1 cellular context compared by ENCODE assay signal in the genomic region with DNA sequence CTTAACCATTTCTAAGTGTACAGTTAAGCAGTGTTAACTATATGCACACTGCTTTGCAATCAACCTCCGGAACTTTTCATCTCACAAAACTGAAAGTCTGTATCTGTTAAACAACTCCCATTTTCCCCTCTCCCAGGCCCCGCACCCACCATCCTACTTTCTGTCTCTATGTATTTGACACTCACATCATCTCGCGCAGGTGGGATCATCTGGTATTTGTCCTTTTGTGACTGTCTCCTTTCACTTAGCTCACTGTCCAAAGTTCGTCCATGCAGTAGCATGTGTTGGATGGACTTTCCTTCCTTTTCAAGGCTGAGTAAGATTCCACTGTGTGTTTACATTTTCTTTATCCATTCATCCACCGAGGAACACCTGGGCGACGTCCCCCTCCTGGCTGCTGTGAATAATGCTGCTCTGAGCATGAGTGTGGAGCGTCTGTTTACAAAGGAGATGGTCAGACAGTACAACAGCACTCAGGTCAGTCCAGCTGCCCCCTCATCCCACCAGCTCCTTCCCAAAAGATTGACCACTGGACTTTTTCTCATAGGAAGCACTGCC.
TF ChIP-seq lines count a peak whose summit lies in the region.

No MANE protein-coding gene starts in this region.

TF ChIP-seq in HepG2, 621 proteins besides CTCF, POLR2A, EP300 and RAD21 (continued from another document and continues in another):
- TF ChIP-seq, protein P1, sequence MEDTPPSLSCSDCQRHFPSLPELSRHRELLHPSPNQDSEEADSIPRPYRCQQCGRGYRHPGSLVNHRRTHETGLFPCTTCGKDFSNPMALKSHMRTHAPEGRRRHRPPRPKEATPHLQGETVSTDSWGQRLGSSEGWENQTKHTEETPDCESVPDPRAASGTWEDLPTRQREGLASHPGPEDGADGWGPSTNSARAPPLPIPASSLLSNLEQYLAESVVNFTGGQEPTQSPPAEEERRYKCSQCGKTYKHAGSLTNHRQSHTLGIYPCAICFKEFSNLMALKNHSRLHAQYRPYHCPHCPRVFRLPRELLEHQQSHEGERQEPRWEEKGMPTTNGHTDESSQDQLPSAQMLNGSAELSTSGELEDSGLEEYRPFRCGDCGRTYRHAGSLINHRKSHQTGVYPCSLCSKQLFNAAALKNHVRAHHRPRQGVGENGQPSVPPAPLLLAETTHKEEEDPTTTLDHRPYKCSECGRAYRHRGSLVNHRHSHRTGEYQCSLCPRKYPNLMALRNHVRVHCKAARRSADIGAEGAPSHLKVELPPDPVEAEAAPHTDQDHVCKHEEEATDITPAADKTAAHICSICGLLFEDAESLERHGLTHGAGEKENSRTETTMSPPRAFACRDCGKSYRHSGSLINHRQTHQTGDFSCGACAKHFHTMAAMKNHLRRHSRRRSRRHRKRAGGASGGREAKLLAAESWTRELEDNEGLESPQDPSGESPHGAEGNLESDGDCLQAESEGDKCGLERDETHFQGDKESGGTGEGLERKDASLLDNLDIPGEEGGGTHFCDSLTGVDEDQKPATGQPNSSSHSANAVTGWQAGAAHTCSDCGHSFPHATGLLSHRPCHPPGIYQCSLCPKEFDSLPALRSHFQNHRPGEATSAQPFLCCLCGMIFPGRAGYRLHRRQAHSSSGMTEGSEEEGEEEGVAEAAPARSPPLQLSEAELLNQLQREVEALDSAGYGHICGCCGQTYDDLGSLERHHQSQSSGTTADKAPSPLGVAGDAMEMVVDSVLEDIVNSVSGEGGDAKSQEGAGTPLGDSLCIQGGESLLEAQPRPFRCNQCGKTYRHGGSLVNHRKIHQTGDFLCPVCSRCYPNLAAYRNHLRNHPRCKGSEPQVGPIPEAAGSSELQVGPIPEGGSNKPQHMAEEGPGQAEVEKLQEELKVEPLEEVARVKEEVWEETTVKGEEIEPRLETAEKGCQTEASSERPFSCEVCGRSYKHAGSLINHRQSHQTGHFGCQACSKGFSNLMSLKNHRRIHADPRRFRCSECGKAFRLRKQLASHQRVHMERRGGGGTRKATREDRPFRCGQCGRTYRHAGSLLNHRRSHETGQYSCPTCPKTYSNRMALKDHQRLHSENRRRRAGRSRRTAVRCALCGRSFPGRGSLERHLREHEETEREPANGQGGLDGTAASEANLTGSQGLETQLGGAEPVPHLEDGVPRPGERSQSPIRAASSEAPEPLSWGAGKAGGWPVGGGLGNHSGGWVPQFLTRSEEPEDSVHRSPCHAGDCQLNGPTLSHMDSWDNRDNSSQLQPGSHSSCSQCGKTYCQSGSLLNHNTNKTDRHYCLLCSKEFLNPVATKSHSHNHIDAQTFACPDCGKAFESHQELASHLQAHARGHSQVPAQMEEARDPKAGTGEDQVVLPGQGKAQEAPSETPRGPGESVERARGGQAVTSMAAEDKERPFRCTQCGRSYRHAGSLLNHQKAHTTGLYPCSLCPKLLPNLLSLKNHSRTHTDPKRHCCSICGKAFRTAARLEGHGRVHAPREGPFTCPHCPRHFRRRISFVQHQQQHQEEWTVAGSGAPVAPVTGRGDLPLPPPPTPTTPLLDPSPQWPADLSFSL (CRISPR knock-in tag; IDR thresholded peaks at IDR 0.05): no peak
- TF ChIP-seq ELF3 (CRISPR knock-in tag; IDR thresholded peaks at IDR 0.05) (peak; percentile 65; the same call in 1 of the 2 replicates), HNRNPUL1 (IDR thresholded peaks at IDR 0.05; ENCODE audit: low read depth, low read length) (no peak), ZNF329 (CRISPR knock-in tag; IDR thresholded peaks at IDR 0.05; ENCODE audit: low read depth) (no peak), ZFP1 (CRISPR knock-in tag; IDR thresholded peaks at IDR 0.05) (peak; percentile 81; the same call in 1 of the 2 replicates), SETDB1 (CRISPR knock-in tag; IDR thresholded peaks at IDR 0.05; ENCODE audit: borderline replicate concordance) (0 out of 2 replicates have a peak, but pooled peaks have one; percentile 35), KLF13 (CRISPR knock-in tag; IDR thresholded peaks at IDR 0.05) (no peak), ZNF3 (CRISPR knock-in tag; IDR thresholded peaks at IDR 0.05) (peak; percentile 81; the same call in 1 of the 2 replicates), CHCHD3 (CRISPR knock-in tag; IDR thresholded peaks at IDR 0.05) (no peak), MZF1 (CRISPR knock-in tag; IDR thresholded peaks at IDR 0.05; ENCODE audit: borderline replicate concordance) (no peak), ZNF225 (CRISPR knock-in tag; IDR thresholded peaks at IDR 0.05) (no peak), ZNF781 (CRISPR knock-in tag; IDR thresholded peaks at IDR 0.05; ENCODE audit: borderline replicate concordance, not compliant biosample characterization) (no peak), MED8 (CRISPR knock-in tag; IDR thresholded peaks at IDR 0.05; ENCODE audit: insufficient replicate concordance) (peak; percentile 8), ZFY (CRISPR knock-in tag; IDR thresholded peaks at IDR 0.05) (peak; percentile 40; the same call in 1 of the 2 replicates), ZNF839 (CRISPR knock-in tag; IDR thresholded peaks at IDR 0.05; ENCODE audit: borderline replicate concordance) (no peak), ZNF777 (CRISPR knock-in tag; IDR thresholded peaks at IDR 0.05) (peak; percentile 44; the same call in 1 of the 2 replicates), SMYD3 (CRISPR knock-in tag; IDR thresholded peaks at IDR 0.05) (0 out of 2 replicates have a peak, but pooled peaks have one; percentile 48), ZNF510 (CRISPR knock-in tag; IDR thresholded peaks at IDR 0.05; ENCODE audit: low read depth) (no peak), SAP130 (CRISPR knock-in tag; IDR thresholded peaks at IDR 0.05; ENCODE audit: low read depth) (peak; percentile 77), MIXL1 (CRISPR knock-in tag; IDR thresholded peaks at IDR 0.05) (peak; percentile 81; the same call in 1 of the 2 replicates), ZNF432 (CRISPR knock-in tag; IDR thresholded peaks at IDR 0.05; ENCODE audit: borderline replicate concordance) (no peak)
- TF ChIP-seq, protein P2, sequence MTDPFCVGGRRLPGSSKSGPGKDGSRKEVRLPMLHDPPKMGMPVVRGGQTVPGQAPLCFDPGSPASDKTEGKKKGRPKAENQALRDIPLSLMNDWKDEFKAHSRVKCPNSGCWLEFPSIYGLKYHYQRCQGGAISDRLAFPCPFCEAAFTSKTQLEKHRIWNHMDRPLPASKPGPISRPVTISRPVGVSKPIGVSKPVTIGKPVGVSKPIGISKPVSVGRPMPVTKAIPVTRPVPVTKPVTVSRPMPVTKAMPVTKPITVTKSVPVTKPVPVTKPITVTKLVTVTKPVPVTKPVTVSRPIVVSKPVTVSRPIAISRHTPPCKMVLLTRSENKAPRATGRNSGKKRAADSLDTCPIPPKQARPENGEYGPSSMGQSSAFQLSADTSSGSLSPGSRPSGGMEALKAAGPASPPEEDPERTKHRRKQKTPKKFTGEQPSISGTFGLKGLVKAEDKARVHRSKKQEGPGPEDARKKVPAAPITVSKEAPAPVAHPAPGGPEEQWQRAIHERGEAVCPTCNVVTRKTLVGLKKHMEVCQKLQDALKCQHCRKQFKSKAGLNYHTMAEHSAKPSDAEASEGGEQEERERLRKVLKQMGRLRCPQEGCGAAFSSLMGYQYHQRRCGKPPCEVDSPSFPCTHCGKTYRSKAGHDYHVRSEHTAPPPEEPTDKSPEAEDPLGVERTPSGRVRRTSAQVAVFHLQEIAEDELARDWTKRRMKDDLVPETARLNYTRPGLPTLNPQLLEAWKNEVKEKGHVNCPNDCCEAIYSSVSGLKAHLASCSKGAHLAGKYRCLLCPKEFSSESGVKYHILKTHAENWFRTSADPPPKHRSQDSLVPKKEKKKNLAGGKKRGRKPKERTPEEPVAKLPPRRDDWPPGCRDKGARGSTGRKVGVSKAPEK (CRISPR knock-in tag; IDR thresholded peaks at IDR 0.05; ENCODE audit: borderline replicate concordance): no peak; the same call in 1 of the 2 replicates
- TF ChIP-seq, protein P3, sequence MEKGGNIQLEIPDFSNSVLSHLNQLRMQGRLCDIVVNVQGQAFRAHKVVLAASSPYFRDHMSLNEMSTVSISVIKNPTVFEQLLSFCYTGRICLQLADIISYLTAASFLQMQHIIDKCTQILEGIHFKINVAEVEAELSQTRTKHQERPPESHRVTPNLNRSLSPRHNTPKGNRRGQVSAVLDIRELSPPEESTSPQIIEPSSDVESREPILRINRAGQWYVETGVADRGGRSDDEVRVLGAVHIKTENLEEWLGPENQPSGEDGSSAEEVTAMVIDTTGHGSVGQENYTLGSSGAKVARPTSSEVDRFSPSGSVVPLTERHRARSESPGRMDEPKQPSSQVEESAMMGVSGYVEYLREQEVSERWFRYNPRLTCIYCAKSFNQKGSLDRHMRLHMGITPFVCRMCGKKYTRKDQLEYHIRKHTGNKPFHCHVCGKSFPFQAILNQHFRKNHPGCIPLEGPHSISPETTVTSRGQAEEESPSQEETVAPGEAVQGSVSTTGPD (CRISPR knock-in tag; IDR thresholded peaks at IDR 0.05): no peak
- TF ChIP-seq, protein P4, sequence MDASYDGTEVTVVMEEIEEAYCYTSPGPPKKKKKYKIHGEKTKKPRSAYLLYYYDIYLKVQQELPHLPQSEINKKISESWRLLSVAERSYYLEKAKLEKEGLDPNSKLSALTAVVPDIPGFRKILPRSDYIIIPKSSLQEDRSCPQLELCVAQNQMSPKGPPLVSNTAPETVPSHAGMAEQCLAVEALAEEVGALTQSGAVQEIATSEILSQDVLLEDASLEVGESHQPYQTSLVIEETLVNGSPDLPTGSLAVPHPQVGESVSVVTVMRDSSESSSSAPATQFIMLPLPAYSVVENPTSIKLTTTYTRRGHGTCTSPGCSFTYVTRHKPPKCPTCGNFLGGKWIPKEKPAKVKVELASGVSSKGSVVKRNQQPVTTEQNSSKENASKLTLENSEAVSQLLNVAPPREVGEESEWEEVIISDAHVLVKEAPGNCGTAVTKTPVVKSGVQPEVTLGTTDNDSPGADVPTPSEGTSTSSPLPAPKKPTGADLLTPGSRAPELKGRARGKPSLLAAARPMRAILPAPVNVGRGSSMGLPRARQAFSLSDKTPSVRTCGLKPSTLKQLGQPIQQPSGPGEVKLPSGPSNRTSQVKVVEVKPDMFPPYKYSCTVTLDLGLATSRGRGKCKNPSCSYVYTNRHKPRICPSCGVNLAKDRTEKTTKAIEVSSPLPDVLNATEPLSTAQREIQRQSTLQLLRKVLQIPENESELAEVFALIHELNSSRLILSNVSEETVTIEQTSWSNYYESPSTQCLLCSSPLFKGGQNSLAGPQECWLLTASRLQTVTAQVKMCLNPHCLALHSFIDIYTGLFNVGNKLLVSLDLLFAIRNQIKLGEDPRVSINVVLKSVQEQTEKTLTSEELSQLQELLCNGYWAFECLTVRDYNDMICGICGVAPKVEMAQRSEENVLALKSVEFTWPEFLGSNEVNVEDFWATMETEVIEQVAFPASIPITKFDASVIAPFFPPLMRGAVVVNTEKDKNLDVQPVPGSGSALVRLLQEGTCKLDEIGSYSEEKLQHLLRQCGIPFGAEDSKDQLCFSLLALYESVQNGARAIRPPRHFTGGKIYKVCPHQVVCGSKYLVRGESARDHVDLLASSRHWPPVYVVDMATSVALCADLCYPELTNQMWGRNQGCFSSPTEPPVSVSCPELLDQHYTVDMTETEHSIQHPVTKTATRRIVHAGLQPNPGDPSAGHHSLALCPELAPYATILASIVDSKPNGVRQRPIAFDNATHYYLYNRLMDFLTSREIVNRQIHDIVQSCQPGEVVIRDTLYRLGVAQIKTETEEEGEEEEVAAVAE (CRISPR knock-in tag; IDR thresholded peaks at IDR 0.05; ENCODE audit: borderline replicate concordance): peak; percentile 70; the same call in 1 of the 2 replicates
- TF ChIP-seq, protein P5, sequence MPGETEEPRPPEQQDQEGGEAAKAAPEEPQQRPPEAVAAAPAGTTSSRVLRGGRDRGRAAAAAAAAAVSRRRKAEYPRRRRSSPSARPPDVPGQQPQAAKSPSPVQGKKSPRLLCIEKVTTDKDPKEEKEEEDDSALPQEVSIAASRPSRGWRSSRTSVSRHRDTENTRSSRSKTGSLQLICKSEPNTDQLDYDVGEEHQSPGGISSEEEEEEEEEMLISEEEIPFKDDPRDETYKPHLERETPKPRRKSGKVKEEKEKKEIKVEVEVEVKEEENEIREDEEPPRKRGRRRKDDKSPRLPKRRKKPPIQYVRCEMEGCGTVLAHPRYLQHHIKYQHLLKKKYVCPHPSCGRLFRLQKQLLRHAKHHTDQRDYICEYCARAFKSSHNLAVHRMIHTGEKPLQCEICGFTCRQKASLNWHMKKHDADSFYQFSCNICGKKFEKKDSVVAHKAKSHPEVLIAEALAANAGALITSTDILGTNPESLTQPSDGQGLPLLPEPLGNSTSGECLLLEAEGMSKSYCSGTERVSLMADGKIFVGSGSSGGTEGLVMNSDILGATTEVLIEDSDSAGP (CRISPR knock-in tag; IDR thresholded peaks at IDR 0.05; ENCODE audit: borderline replicate concordance): peak; percentile 49
- TF ChIP-seq, protein P6, sequence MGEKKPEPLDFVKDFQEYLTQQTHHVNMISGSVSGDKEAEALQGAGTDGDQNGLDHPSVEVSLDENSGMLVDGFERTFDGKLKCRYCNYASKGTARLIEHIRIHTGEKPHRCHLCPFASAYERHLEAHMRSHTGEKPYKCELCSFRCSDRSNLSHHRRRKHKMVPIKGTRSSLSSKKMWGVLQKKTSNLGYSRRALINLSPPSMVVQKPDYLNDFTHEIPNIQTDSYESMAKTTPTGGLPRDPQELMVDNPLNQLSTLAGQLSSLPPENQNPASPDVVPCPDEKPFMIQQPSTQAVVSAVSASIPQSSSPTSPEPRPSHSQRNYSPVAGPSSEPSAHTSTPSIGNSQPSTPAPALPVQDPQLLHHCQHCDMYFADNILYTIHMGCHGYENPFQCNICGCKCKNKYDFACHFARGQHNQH (CRISPR knock-in tag; IDR thresholded peaks at IDR 0.05): peak; percentile 77
- TF ChIP-seq, protein P7, sequence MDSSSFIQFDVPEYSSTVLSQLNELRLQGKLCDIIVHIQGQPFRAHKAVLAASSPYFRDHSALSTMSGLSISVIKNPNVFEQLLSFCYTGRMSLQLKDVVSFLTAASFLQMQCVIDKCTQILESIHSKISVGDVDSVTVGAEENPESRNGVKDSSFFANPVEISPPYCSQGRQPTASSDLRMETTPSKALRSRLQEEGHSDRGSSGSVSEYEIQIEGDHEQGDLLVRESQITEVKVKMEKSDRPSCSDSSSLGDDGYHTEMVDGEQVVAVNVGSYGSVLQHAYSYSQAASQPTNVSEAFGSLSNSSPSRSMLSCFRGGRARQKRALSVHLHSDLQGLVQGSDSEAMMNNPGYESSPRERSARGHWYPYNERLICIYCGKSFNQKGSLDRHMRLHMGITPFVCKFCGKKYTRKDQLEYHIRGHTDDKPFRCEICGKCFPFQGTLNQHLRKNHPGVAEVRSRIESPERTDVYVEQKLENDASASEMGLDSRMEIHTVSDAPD (CRISPR knock-in tag; IDR thresholded peaks at IDR 0.05): no peak
- TF ChIP-seq, protein P8, sequence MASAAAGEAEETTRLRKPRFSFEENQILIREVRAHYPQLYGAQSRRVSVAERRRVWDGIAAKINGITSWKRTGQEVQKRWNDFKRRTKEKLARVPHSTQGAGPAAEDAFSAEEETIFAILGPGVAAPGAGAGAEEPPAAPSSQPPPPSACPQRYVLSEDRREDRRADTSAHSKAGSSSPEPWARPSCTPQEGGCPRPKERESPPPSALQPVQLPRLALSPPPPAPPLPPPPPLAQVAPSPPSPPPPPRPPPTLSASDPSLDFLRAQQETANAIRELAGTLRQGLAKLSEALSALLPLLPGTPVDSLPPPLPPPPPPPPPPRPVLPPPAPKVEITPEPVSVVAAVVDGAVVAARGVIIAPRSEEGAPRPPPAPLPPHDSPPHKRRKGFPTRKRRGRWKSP (CRISPR knock-in tag; IDR thresholded peaks at IDR 0.05): peak; percentile 16; the same call in 1 of the 2 replicates
